10 cellular contexts compared by ENCODE assay signal in the genomic region with DNA sequence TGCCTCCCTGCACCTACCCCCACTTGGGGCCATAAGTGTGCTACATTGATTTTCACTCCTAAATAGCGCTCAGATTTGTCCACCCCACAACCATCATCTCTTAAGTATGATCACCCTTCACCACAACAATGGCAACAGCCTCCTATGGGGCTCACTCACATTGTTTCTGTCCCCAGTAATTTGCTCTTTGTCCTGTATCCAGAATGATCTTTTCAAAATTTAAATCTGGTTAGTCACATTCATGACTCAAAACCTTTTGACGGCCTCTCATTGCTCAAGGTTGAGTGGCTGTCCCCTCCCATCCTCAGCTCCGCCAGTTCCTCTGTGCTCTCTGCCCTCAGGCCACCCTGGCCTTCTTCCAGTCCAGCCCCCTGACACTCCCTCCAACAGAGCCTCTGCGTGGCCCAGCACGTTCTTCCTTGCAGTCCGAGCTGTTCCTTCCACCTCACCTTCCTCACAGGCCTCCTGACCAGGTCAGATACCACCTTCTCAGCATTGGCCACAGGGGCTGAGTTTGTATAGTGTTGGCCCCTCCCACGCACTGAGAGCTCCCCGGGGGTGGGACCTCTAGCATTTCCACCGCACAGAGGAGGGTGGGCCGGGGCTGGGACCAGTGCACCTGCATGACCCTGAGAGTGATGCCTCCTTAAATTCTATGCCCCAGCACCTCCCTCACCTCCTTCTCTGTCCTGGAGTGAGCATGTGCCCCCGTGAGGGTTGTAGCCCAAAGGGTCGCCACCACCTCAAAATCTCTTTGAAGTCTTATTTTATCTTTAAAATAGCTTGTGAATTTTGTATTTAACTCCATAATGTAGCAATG. TPM values are rescaled to one million over a fixed set of nuclear protein-coding genes. Genes with fewer than 3 reads are reported as not detected.
DNase-seq lines count a peak whose midpoint lies in the region; ATAC-seq and TF ChIP-seq lines count a peak whose summit lies in the region.
"Had no signal": no experiment of that assay in that cellular context is flagged by ENCODE, and none has a peak within 500 bp of the region (broad histone marks: within the 10 kb centered on the region; RNA-seq: fewer than 3 reads in every experiment).

No MANE protein-coding gene starts in this region.

- no peak for TF ChIP-seq POLR2A in spleen (IDR thresholded peaks at IDR 0.05)

- WGBS in spleen, 5 donors: 60 to 80% (median 66%) methylated on average over 12 of the region's 12 CpGs

- H3K9me3 ChIP-seq in spleen: no peaks in the 10 kb centered on the region

- DNase-seq in H4 (ENCODE audit: low spot score) (peak; percentile 66), RKO (ENCODE audit: low spot score) (peak; percentile 47), fibroblast of the aortic adventitia (ENCODE audit: low read depth) (peak; percentile 78), spleen (no peak), cerebellar cortex (ENCODE audit: low spot score) (no peak), activated T-cell treated with anti-CD3 and anti-CD28 coated beads for 4 hours (no peak)
- no peak for DNase-seq in activated CD4-positive, alpha-beta T cell treated with anti-CD3 and anti-CD28 coated beads, Interleukin-2, amount 50 U/mL, for 4 hours
- DNase-seq: activated naive CD4-positive, alpha-beta T cell treated with anti-CD3 and anti-CD28 coated beads, Interleukin-2, amount 10 ng/mL, durations not matched to agents 7 days and 5 days; NCI-H748 treated with DMSO at 0.1 percent for 48 hours had no signal

- H3K27me3 ChIP-seq in spleen (replicated peaks in 1 of 7): peaks cover 0 to 51% (median 28%) of the 10 kb centered on the region in 7 donors

- H3K36me3 ChIP-seq in spleen: no peaks in the 10 kb centered on the region

- peak overlapping the region in 7 of 8 donors; percentile 7 to 92 (median 68) for H3K27ac ChIP-seq in spleen

- ATAC-seq in GM21367 (IDR thresholded peaks at IDR 0.05; ENCODE audit: unreplicated experiment): no peak

- H3K4me1 ChIP-seq in spleen: peaks cover 6 to 55% (median 42%) of the 10 kb centered on the region in 6 donors

- H3K4me3 ChIP-seq in fibroblast of the aortic adventitia (ENCODE audit: low read depth, low read length) (no peak overlapping the region), spleen (no peak overlapping the region)

- intact Hi-C loops in spleen (cut with DNase I; ENCODE audit: low total_unique reads): no loop called here

- TF ChIP-seq CTCF in fibroblast of the aortic adventitia (IDR thresholded peaks at IDR 0.05; ENCODE audit: insufficient read depth, low read length) (no peak), spleen (IDR thresholded peaks at IDR 0.05 in 8 of 11, conservative IDR thresholded peaks at IDR 0.05 in 3 of 11) (no peak)

RNA-seq across cellular contexts. Expression of a gene that starts 2.4 kb away (rescaled TPM):
- 0.06 TPM in 1 of 2 replicates, not detected in the other for total RNA-seq in H4 (2014; rRNA removed; shearing (Covaris generic))
- 3.8 and 10.1 TPM in 2 replicates for total RNA-seq in fibroblast of the aortic adventitia (ENCODE audit: low replicate concordance)
- 10 to 100 TPM in 1 of 7 donors, 1 to 10 TPM in 6; 2.2 to 10.1 (median 5.0) TPM for total RNA-seq in spleen
- 1 to 10 TPM in 1 of 3 donors, under 1 TPM in 2; 0.54 to 2.0 (median 0.93) TPM for polyA plus RNA-seq in spleen

Comparison
In these comparisons a context has a peak if more than half of its experiments do, and no peak if none do; other contexts are left out.
1. DNase-seq: peak in H4 (single experiment), RKO (single experiment) and fibroblast of the aortic adventitia (single experiment); none in spleen (single experiment), cerebellar cortex (single experiment), activated T-cell treated with anti-CD3 and anti-CD28 coated beads for 4 hours (single experiment) and activated CD4-positive, alpha-beta T cell treated with anti-CD3 and anti-CD28 coated beads, Interleukin-2, amount 50 U/mL, for 4 hours (0 of 2).